Comparison of ENCODE assay signal across 8 cellular contexts in genomic region chr7:66673124-66673639, GRCh38. TPM values are rescaled to one million over a fixed set of nuclear protein-coding genes. Genes with fewer than 3 reads are reported as not detected.
A peak's percentile ranks its signal among the peaks of the same experiment; 100 is the strongest.
DNase-seq lines count a peak whose midpoint lies in the region; ATAC-seq, FAIRE-seq and TF ChIP-seq lines count a peak whose summit lies in the region.
"Not testable (repeated sequence)": the region's sequence is repeated elsewhere in the genome, so short reads cannot be mapped to it uniquely, and the experiment has no call there.

No MANE protein-coding gene starts in this region.

- peak; percentile 66 to 78 for ATAC-seq in CD4-positive, CD25-positive, alpha-beta regulatory T cell (ENCODE audit: low read depth in 2 of 2)
- ATAC-seq in RWPE2 (ENCODE audit: low read depth): peak; percentile 78
- peak; percentile 92 to 94 for ATAC-seq in activated T-cell treated with anti-CD3 and anti-CD28 coated beads, Interleukin-2, amount 50 U/mL, for 72 hours (replicated peaks in 1 of 2)
- peak; percentile 60 for ATAC-seq in mucosa of descending colon
- peak; percentile 89 for ATAC-seq in stimulated activated naive CD8-positive, alpha-beta T cell treated with anti-CD3 and anti-CD28 coated beads, Interleukin-15, Interleukin-2, amounts not matched to agents 100 U/mL and 50 U/mL, for 24 hours

- H3K9me3 ChIP-seq in CD4-positive, CD25-positive, alpha-beta regulatory T cell (ENCODE audit: control insufficient read depth in 2 of 2, low read length in 2 of 2); RWPE2 (ENCODE audit: severe bottlenecking); mucosa of descending colon: not testable (repeated sequence)

- H3K27ac Mint-ChIP-seq in CD4-positive, CD25-positive, alpha-beta regulatory T cell: peak overlapping the region in 1 of 3 donors; percentile 20
- peak overlapping the region; percentile 90 for H3K27ac Mint-ChIP-seq in HFFc6
- peak overlapping the region; percentile 86 for H3K27ac Mint-ChIP-seq in activated T-cell treated with anti-CD3 and anti-CD28 coated beads, Interleukin-2, amount 50 U/mL, for 72 hours

- FAIRE-seq in bronchial epithelial cell (lab: Jason Lieb, UNC): peak; percentile 95

- not testable (repeated sequence) for H3K9me3 Mint-ChIP-seq in CD4-positive, CD25-positive, alpha-beta regulatory T cell; HFFc6; activated T-cell treated with anti-CD3 and anti-CD28 coated beads, Interleukin-2, amount 50 U/mL, for 72 hours

- intact Hi-C loops in mucosa of descending colon (cut with DNase I, micrococcal nuclease): not testable (repeated sequence)

- not testable (repeated sequence) for H3K4me1 ChIP-seq in CD4-positive, CD25-positive, alpha-beta regulatory T cell (ENCODE audit: control insufficient read depth, insufficient read depth, low read length, poor library complexity, severe bottlenecking); RWPE2 (ENCODE audit: insufficient read depth, poor library complexity, severe bottlenecking); mucosa of descending colon (ENCODE audit: low read depth)

- H3K27ac ChIP-seq in CD4-positive, CD25-positive, alpha-beta regulatory T cell (ENCODE audit: insufficient read depth, low read length, poor library complexity, severe bottlenecking); RWPE2 (ENCODE audit: poor library complexity, severe bottlenecking): not testable (repeated sequence)

- peak in 1 of 3 donors; percentile 12 for DNase-seq in CD4-positive, CD25-positive, alpha-beta regulatory T cell
- DNase-seq in HFFc6; RWPE2 (ENCODE audit: low spot score); mucosa of descending colon; stimulated activated naive CD8-positive, alpha-beta T cell treated with anti-CD3 and anti-CD28 coated beads, Interleukin-15, Interleukin-2, amounts not matched to agents 100 U/mL and 50 U/mL, for 24 hours: not testable (repeated sequence)
- DNase-seq in activated T-cell treated with anti-CD3 and anti-CD28 coated beads, Interleukin-2, amount 50 U/mL, for 72 hours: peak; percentile 17 to 20
- peak; percentile 46 for DNase-seq in bronchial epithelial cell (ENCODE audit: low read depth)
- peak; percentile 49 for DNase-seq in fibroblast of villous mesenchyme (ENCODE audit: low read depth)

- TF ChIP-seq CTCF in HFFc6 (IDR thresholded peaks at IDR 0.05); RWPE2 (IDR thresholded peaks at IDR 0.05; ENCODE audit: poor library complexity, severe bottlenecking); bronchial epithelial cell (IDR thresholded peaks at IDR 0.05; ENCODE audit: insufficient read depth, low read length, severe bottlenecking); fibroblast of villous mesenchyme (IDR thresholded peaks at IDR 0.05; ENCODE audit: insufficient read depth, low read depth, low read length); mucosa of descending colon (IDR thresholded peaks at IDR 0.05): not testable (repeated sequence)

- H3K27me3 ChIP-seq in CD4-positive, CD25-positive, alpha-beta regulatory T cell (ENCODE audit: control insufficient read depth, insufficient read depth, low read length); RWPE2 (ENCODE audit: insufficient read depth, poor library complexity, severe bottlenecking); bronchial epithelial cell (ENCODE audit: control insufficient read depth, insufficient read depth, low read length): not testable (repeated sequence)

- not testable (repeated sequence) for H3K27me3 Mint-ChIP-seq in CD4-positive, CD25-positive, alpha-beta regulatory T cell; HFFc6 (ENCODE audit: insufficient read depth); activated T-cell treated with anti-CD3 and anti-CD28 coated beads, Interleukin-2, amount 50 U/mL, for 72 hours (ENCODE audit: low read depth)

- H3K36me3 Mint-ChIP-seq in CD4-positive, CD25-positive, alpha-beta regulatory T cell; activated T-cell treated with anti-CD3 and anti-CD28 coated beads, Interleukin-2, amount 50 U/mL, for 72 hours (ENCODE audit: insufficient read depth in 2 of 2): not testable (repeated sequence)
- peaks cover 18% of the 10 kb centered on the region for H3K36me3 Mint-ChIP-seq in HFFc6 (ENCODE audit: low read depth)

- H3K36me3 ChIP-seq in CD4-positive, CD25-positive, alpha-beta regulatory T cell (ENCODE audit: control insufficient read depth, insufficient read depth, low read length); RWPE2 (ENCODE audit: low read depth); bronchial epithelial cell (ENCODE audit: control insufficient read depth, insufficient read depth, low read length); mucosa of descending colon (ENCODE audit: low read depth): not testable (repeated sequence)

- not testable (repeated sequence) for H3K4me3 Mint-ChIP-seq in CD4-positive, CD25-positive, alpha-beta regulatory T cell
- H3K4me3 Mint-ChIP-seq in HFFc6: 0 out of 2 replicates have a peak overlapping the region, but pooled peaks have one; percentile 41
- peak overlapping the region; percentile 34 to 67 for H3K4me3 Mint-ChIP-seq in activated T-cell treated with anti-CD3 and anti-CD28 coated beads, Interleukin-2, amount 50 U/mL, for 72 hours

- H3K4me3 ChIP-seq in CD4-positive, CD25-positive, alpha-beta regulatory T cell (ENCODE audit: low read depth, low read length); RWPE2 (ENCODE audit: severe bottlenecking); bronchial epithelial cell (ENCODE audit: low read depth, low read length); fibroblast of villous mesenchyme (ENCODE audit: low read depth, low read length); mucosa of descending colon: not testable (repeated sequence)

- H3K4me1 Mint-ChIP-seq in CD4-positive, CD25-positive, alpha-beta regulatory T cell: not testable (repeated sequence)
- H3K4me1 Mint-ChIP-seq in HFFc6 (ENCODE audit: low read depth): peaks cover 17% of the 10 kb centered on the region
- peaks cover 21% of the 10 kb centered on the region for H3K4me1 Mint-ChIP-seq in activated T-cell treated with anti-CD3 and anti-CD28 coated beads, Interleukin-2, amount 50 U/mL, for 72 hours (ENCODE audit: low read depth)

RNA-seq across cellular contexts. Expression of gene KCTD7, which starts 44.5 kb away (rescaled TPM):
- total RNA-seq in CD4-positive, CD25-positive, alpha-beta regulatory T cell: 36.0 TPM
- polyA plus RNA-seq in CD4-positive, CD25-positive, alpha-beta regulatory T cell: 10 to 100 TPM; 13.9 to 17.5 (median 16.4) TPM
- 10 to 100 TPM in 3 of 6 experiments, 1 to 10 TPM in 3; 8.2 to 11.8 (median 10.1) TPM for total RNA-seq in HFFc6 (2021; fragmentation: NEBNext Ultra II Directional; extraction: Animal tissue kit (Norgen Biotek cat#: 25700))
- total RNA-seq in activated T-cell treated with anti-CD3 and anti-CD28 coated beads, Interleukin-2, amount 50 U/mL, for 72 hours: 10 to 100 TPM; 12.2 to 14.9 TPM
- 3.2 and 5.0 TPM in 2 replicates for total RNA-seq in bronchial epithelial cell
- total RNA-seq in fibroblast of villous mesenchyme: 11.2 and 12.2 TPM in 2 replicates
- total RNA-seq in mucosa of descending colon: 10 to 100 TPM in 1 of 3 donors, 1 to 10 TPM in 2; 7.4 to 24.8 (median 8.5) TPM
